ENCODE assay signal across 9 cellular contexts in genomic region chr16:29810699-29811169, GRCh38. TPM values are rescaled to one million over a fixed set of nuclear protein-coding genes. Genes with fewer than 3 reads are reported as not detected.
DNase-seq lines count a peak whose midpoint lies in the region; ATAC-seq lines count a peak whose summit lies in the region.
"Had no signal": no experiment of that assay in that cellular context is flagged by ENCODE, and none has a peak within 500 bp of the region (broad histone marks: within the 10 kb centered on the region; RNA-seq: fewer than 3 reads in every experiment).

No MANE protein-coding gene starts in this region.

- peaks cover 66% of the 10 kb centered on the region for H3K4me1 Mint-ChIP-seq in activated CD4-positive, alpha-beta memory T cell treated with anti-CD3 and anti-CD28 coated beads, Interleukin-2, amount 10 ng/mL, durations not matched to agents 7 days and 5 days

- H3K36me3 Mint-ChIP-seq in activated CD4-positive, alpha-beta memory T cell treated with anti-CD3 and anti-CD28 coated beads, Interleukin-2, amount 10 ng/mL, durations not matched to agents 7 days and 5 days (ENCODE audit: low read depth): peaks cover 36% of the 10 kb centered on the region

- H3K9me3 ChIP-seq in iPS-20b (ENCODE audit: insufficient read depth, low read depth, low read length) (no peaks in the 10 kb centered on the region), stomach smooth muscle (ENCODE audit: control insufficient read depth in 2 of 2, low read length in 2 of 2) (no peaks in the 10 kb centered on the region)

- CTCF ChIA-PET in activated CD4-positive, alpha-beta memory T cell treated with anti-CD3 and anti-CD28 coated beads, Interleukin-2, amount 10 ng/mL, durations not matched to agents 7 days and 5 days (lab: Charles Lee): no interaction called here

- peaks cover 31% of the 10 kb centered on the region for H3K36me3 ChIP-seq in iPS-20b (ENCODE audit: insufficient read depth, low read depth, low read length)
- no peaks in the 10 kb centered on the region for H3K36me3 ChIP-seq in stomach smooth muscle (ENCODE audit: control insufficient read depth in 2 of 2, insufficient read depth in 2 of 2, low read length in 2 of 2)

- H3K9ac ChIP-seq in iPS-20b (ENCODE audit: low read depth, low read length): peak overlapping the region; percentile 68; the same call in 1 of the 2 replicates
- H3K9ac ChIP-seq in stomach smooth muscle (ENCODE audit: low read length in 2 of 2): peak overlapping the region in 1 of 2 donors; percentile 47

- POLR2A ChIA-PET in activated CD4-positive, alpha-beta memory T cell treated with anti-CD3 and anti-CD28 coated beads, Interleukin-2, amount 10 ng/mL, durations not matched to agents 7 days and 5 days (lab: Charles Lee): interaction anchor here (1.0 to 1.8 kb wide), 5 partner anchors 10 to 65 kb away, joined by 3 to 12 read pairs (median 3); partner anchors contain the start of genes C16orf54 and KIF22

- H3K4me1 ChIP-seq in iPS-20b (ENCODE audit: insufficient read depth, low read length): peaks cover 17% of the 10 kb centered on the region
- peaks cover 80% of the 10 kb centered on the region for H3K4me1 ChIP-seq in stomach smooth muscle (ENCODE audit: control insufficient read depth, insufficient read depth, low read length)

- H3K27ac Mint-ChIP-seq in activated CD4-positive, alpha-beta memory T cell treated with anti-CD3 and anti-CD28 coated beads, Interleukin-2, amount 10 ng/mL, durations not matched to agents 7 days and 5 days: peak overlapping the region; percentile 66

- H3K9me3 Mint-ChIP-seq in activated CD4-positive, alpha-beta memory T cell treated with anti-CD3 and anti-CD28 coated beads, Interleukin-2, amount 10 ng/mL, durations not matched to agents 7 days and 5 days: no peaks in the 10 kb centered on the region

- peaks cover 11% of the 10 kb centered on the region for H3K27me3 Mint-ChIP-seq in activated CD4-positive, alpha-beta memory T cell treated with anti-CD3 and anti-CD28 coated beads, Interleukin-2, amount 10 ng/mL, durations not matched to agents 7 days and 5 days

- H3K27me3 ChIP-seq in iPS-20b (ENCODE audit: insufficient read depth, low read length): no peaks in the 10 kb centered on the region
- no peaks in the 10 kb centered on the region for H3K27me3 ChIP-seq in stomach smooth muscle (ENCODE audit: control insufficient read depth in 1 of 2, insufficient read depth in 2 of 2, low read length in 2 of 2)

- H3K4me3 ChIP-seq in iPS-20b (ENCODE audit: low read length): peak overlapping the region; percentile 98
- H3K4me3 ChIP-seq in stomach smooth muscle (ENCODE audit: low read length in 2 of 2): peak overlapping the region in 1 of 2 donors; percentile 82

- H3K27ac ChIP-seq in iPS-20b (ENCODE audit: low read length) (peak overlapping the region; percentile 12), stomach smooth muscle (ENCODE audit: low read length) (peak overlapping the region; percentile 92)

- ATAC-seq in GM18498 (IDR thresholded peaks at IDR 0.05; ENCODE audit: unreplicated experiment) (no peak), HG03196 (IDR thresholded peaks at IDR 0.05; ENCODE audit: unreplicated experiment) (no peak), GM18909 (IDR thresholded peaks at IDR 0.05; ENCODE audit: poor library complexity, unreplicated experiment) (no peak)

- peak overlapping the region; percentile 83 for H3K4me3 Mint-ChIP-seq in activated CD4-positive, alpha-beta memory T cell treated with anti-CD3 and anti-CD28 coated beads, Interleukin-2, amount 10 ng/mL, durations not matched to agents 7 days and 5 days

- DNase-seq in NCI-H2171 treated with DMSO at 0.1 percent for 48 hours (lab: John Stamatoyannopoulos, UW) (peak; percentile 55), NCI-H2171 (lab: John Stamatoyannopoulos, UW) (no peak)
- no peak for DNase-seq in activated CD4-positive, alpha-beta memory T cell treated with anti-CD3 and anti-CD28 coated beads, Interleukin-2, amount 10 ng/mL, durations not matched to agents 7 days and 5 days
- DNase-seq: SIG-M5 had no signal

RNA-seq across cellular contexts. Expression of gene PRRT2, which starts 1.3 kb away (rescaled TPM):
- total RNA-seq in activated CD4-positive, alpha-beta memory T cell treated with anti-CD3 and anti-CD28 coated beads, Interleukin-2, amount 10 ng/mL, durations not matched to agents 7 days and 5 days: 1 to 10 TPM in 1 of 2 experiments, under 1 TPM in 1; 0.91 to 1.0 TPM

RNA-seq across cellular contexts. Expression of gene MAZ, which starts 4.4 kb away (rescaled TPM):
- 100 to 1,000 TPM; 365 to 376 TPM for total RNA-seq in activated CD4-positive, alpha-beta memory T cell treated with anti-CD3 and anti-CD28 coated beads, Interleukin-2, amount 10 ng/mL, durations not matched to agents 7 days and 5 days

RNA-seq across cellular contexts. Expression of gene PAGR1, which starts 5.2 kb away (rescaled TPM):
- 10 to 100 TPM; 26.6 to 28.4 TPM for total RNA-seq in activated CD4-positive, alpha-beta memory T cell treated with anti-CD3 and anti-CD28 coated beads, Interleukin-2, amount 10 ng/mL, durations not matched to agents 7 days and 5 days

RNA-seq across cellular contexts. Expression of gene MVP, which starts 9.5 kb away (rescaled TPM):
- total RNA-seq in activated CD4-positive, alpha-beta memory T cell treated with anti-CD3 and anti-CD28 coated beads, Interleukin-2, amount 10 ng/mL, durations not matched to agents 7 days and 5 days: 100 to 1,000 TPM; 167 TPM

RNA-seq across cellular contexts. Expression of gene KIF22, which starts 20.2 kb away (rescaled TPM):
- 100 to 1,000 TPM; 187 to 192 TPM for total RNA-seq in activated CD4-positive, alpha-beta memory T cell treated with anti-CD3 and anti-CD28 coated beads, Interleukin-2, amount 10 ng/mL, durations not matched to agents 7 days and 5 days
